ENCODE assay signal across 1 cellular context in the genomic region with DNA sequence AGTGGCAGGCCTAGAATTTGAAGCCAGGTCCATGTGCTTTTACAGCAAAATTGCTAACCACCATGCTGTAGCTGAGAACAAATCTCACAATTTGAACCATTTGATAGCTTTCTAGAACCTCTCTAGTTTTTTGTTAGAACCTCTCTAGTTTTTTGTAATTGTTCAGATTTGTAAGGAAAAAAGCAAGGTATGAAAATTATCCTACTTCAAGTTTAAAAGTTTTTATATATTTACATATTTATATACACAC.
TF ChIP-seq lines count a peak whose summit lies in the region.

No MANE protein-coding gene starts in this region.

TF ChIP-seq in HepG2, 621 proteins besides CTCF, POLR2A, EP300 and RAD21:
- TF ChIP-seq, protein P1, sequence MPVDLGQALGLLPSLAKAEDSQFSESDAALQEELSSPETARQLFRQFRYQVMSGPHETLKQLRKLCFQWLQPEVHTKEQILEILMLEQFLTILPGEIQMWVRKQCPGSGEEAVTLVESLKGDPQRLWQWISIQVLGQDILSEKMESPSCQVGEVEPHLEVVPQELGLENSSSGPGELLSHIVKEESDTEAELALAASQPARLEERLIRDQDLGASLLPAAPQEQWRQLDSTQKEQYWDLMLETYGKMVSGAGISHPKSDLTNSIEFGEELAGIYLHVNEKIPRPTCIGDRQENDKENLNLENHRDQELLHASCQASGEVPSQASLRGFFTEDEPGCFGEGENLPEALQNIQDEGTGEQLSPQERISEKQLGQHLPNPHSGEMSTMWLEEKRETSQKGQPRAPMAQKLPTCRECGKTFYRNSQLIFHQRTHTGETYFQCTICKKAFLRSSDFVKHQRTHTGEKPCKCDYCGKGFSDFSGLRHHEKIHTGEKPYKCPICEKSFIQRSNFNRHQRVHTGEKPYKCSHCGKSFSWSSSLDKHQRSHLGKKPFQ (CRISPR knock-in tag; IDR thresholded peaks at IDR 0.05; ENCODE audit: insufficient replicate concordance): no peak
- TF ChIP-seq, protein P2, sequence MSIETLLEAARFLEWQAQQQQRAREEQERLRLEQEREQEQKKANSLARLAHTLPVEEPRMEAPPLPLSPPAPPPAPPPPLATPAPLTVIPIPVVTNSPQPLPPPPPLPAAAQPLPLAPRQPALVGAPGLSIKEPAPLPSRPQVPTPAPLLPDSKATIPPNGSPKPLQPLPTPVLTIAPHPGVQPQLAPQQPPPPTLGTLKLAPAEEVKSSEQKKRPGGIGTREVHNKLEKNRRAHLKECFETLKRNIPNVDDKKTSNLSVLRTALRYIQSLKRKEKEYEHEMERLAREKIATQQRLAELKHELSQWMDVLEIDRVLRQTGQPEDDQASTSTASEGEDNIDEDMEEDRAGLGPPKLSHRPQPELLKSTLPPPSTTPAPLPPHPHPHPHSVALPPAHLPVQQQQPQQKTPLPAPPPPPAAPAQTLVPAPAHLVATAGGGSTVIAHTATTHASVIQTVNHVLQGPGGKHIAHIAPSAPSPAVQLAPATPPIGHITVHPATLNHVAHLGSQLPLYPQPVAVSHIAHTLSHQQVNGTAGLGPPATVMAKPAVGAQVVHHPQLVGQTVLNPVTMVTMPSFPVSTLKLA (IDR thresholded peaks at IDR 0.05): peak; percentile 95
